In genomic region chr3:52184690-52185089, GRCh38 we compare ENCODE assay signal across 23 cellular contexts. TPM values are rescaled to one million over a fixed set of nuclear protein-coding genes. Genes with fewer than 3 reads are reported as not detected.
A peak's percentile ranks its signal among the peaks of the same experiment; 100 is the strongest.
DNase-seq lines count a peak whose midpoint lies in the region; ATAC-seq and TF ChIP-seq lines count a peak whose summit lies in the region.
"Had no signal": no experiment of that assay in that cellular context is flagged by ENCODE, and none has a peak within 500 bp of the region (broad histone marks: within the 10 kb centered on the region; RNA-seq: fewer than 3 reads in every experiment).

No MANE protein-coding gene starts in this region.

- POLR2A ChIA-PET in activated naive CD8-positive, alpha-beta T cell treated with anti-CD3 and anti-CD28 coated beads, Interleukin-2, amount 10 ng/mL, durations not matched to agents 7 days and 5 days (lab: Charles Lee) = interaction anchor here (1.1 kb wide), 1 partner anchor 15 kb away, joined by 3 read pairs; no protein-coding TSS in a partner anchor

- ATAC-seq in activated naive CD8-positive, alpha-beta T cell treated with anti-CD3 and anti-CD28 coated beads, Interleukin-2, amount 10 ng/mL, durations not matched to agents 7 days and 5 days (ENCODE audit: low read depth) = peak; percentile 34
- ATAC-seq in effector memory CD8-positive, alpha-beta T cell (replicated peaks) = no peak
- ATAC-seq in gastrocnemius medialis = no peak
- ATAC-seq in GM19328 (IDR thresholded peaks at IDR 0.05; ENCODE audit: unreplicated experiment) = no peak
- no peak for ATAC-seq in HG02938 (IDR thresholded peaks at IDR 0.05; ENCODE audit: unreplicated experiment)
- ATAC-seq: CD8-positive, alpha-beta T cell; HCT116 had no signal

- no peak for DNase-seq in activated naive CD8-positive, alpha-beta T cell treated with anti-CD3 and anti-CD28 coated beads, Interleukin-2, amount 10 ng/mL, durations not matched to agents 7 days and 5 days
- no peak for DNase-seq in activated naive CD8-positive, alpha-beta T cell treated with anti-CD3 and anti-CD28 coated beads for 36 hours
- DNase-seq in effector memory CD8-positive, alpha-beta T cell = no peak
- DNase-seq in gastrocnemius medialis = no peak
- DNase-seq in effector CD8-positive, alpha-beta T cell (lab: John Stamatoyannopoulos, UW) = no peak
- DNase-seq: ACHN; C1 segment of cervical spinal cord; CD8-positive, alpha-beta T cell; DMS153; GOT3; KBM-7; MM.1S; NCI-H1048; NCI-H1417 treated with DMSO at 0.1 percent for 48 hours; NCI-H187; NCI-H446 treated with DMSO at 0.1 percent for 48 hours; NCI-H526 treated with DMSO at 0.1 percent for 48 hours; OCI-M1 had no signal

- peak overlapping the region; percentile 74 for H3K27ac ChIP-seq in BLaER1
- peak overlapping the region; percentile 34 to 57 (median 44) for H3K27ac ChIP-seq in gastrocnemius medialis
- H3K27ac ChIP-seq: 22Rv1 had no signal

- H3K4me1 ChIP-seq in BLaER1 = peaks cover 48% of the 10 kb centered on the region
- H3K4me1 ChIP-seq in gastrocnemius medialis = peaks cover 0 to 3% of the 10 kb centered on the region in 2 donors

- H3K9me3 ChIP-seq in BLaER1 (no peaks in the 10 kb centered on the region), gastrocnemius medialis (no peaks in the 10 kb centered on the region)

- no peak overlapping the region for H3K4me3 ChIP-seq in BLaER1
- no peak overlapping the region for H3K4me3 ChIP-seq in gastrocnemius medialis

- in situ Hi-C loops in gastrocnemius medialis (cut with MboI; ENCODE audit: low sequenced_read_pairs in 4 of 4) = no loop called here

- intact Hi-C loops in gastrocnemius medialis (cut with DNase I; ENCODE audit: low total_unique reads) = no loop called here

- no peaks in the 10 kb centered on the region for H3K36me3 ChIP-seq in BLaER1
- H3K36me3 ChIP-seq in gastrocnemius medialis = no peaks in the 10 kb centered on the region

- H3K27me3 ChIP-seq in BLaER1 (no peaks in the 10 kb centered on the region), gastrocnemius medialis (no peaks in the 10 kb centered on the region)

- no peak overlapping the region for H3K27ac Mint-ChIP-seq in activated naive CD8-positive, alpha-beta T cell treated with anti-CD3 and anti-CD28 coated beads, Interleukin-2, amount 10 ng/mL, durations not matched to agents 7 days and 5 days
- H3K27ac Mint-ChIP-seq in activated naive CD8-positive, alpha-beta T cell treated with anti-CD3 and anti-CD28 coated beads for 36 hours = no peak overlapping the region
- H3K27ac Mint-ChIP-seq in effector memory CD8-positive, alpha-beta T cell = peak overlapping the region; percentile 38 to 89
- H3K27ac Mint-ChIP-seq: CD8-positive, alpha-beta T cell had no signal

- no peak overlapping the region for H3K9ac ChIP-seq in BLaER1

- H3K4me1 Mint-ChIP-seq in activated naive CD8-positive, alpha-beta T cell treated with anti-CD3 and anti-CD28 coated beads, Interleukin-2, amount 10 ng/mL, durations not matched to agents 7 days and 5 days = peaks cover 18% of the 10 kb centered on the region
- H3K4me1 Mint-ChIP-seq in activated naive CD8-positive, alpha-beta T cell treated with anti-CD3 and anti-CD28 coated beads for 36 hours = peaks cover 4% of the 10 kb centered on the region
- H3K4me1 Mint-ChIP-seq in effector memory CD8-positive, alpha-beta T cell (ENCODE audit: low read depth in 2 of 2) = peaks cover 6 to 28% of the 10 kb centered on the region in 2 donors

- no peak for TF ChIP-seq CTCF in gastrocnemius medialis (IDR thresholded peaks at IDR 0.05 in 4 of 5, conservative IDR thresholded peaks at IDR 0.05 in 1 of 5)

- H3K9me3 Mint-ChIP-seq in activated naive CD8-positive, alpha-beta T cell treated with anti-CD3 and anti-CD28 coated beads, Interleukin-2, amount 10 ng/mL, durations not matched to agents 7 days and 5 days = no peaks in the 10 kb centered on the region
- no peaks in the 10 kb centered on the region for H3K9me3 Mint-ChIP-seq in activated naive CD8-positive, alpha-beta T cell treated with anti-CD3 and anti-CD28 coated beads for 36 hours
- no peaks in the 10 kb centered on the region for H3K9me3 Mint-ChIP-seq in effector memory CD8-positive, alpha-beta T cell
- H3K9me3 Mint-ChIP-seq: CD8-positive, alpha-beta T cell had no signal

- H3K4me3 Mint-ChIP-seq in activated naive CD8-positive, alpha-beta T cell treated with anti-CD3 and anti-CD28 coated beads, Interleukin-2, amount 10 ng/mL, durations not matched to agents 7 days and 5 days = no peak overlapping the region
- H3K4me3 Mint-ChIP-seq in activated naive CD8-positive, alpha-beta T cell treated with anti-CD3 and anti-CD28 coated beads for 36 hours = no peak overlapping the region
- H3K4me3 Mint-ChIP-seq in effector memory CD8-positive, alpha-beta T cell = no peak overlapping the region
- H3K4me3 Mint-ChIP-seq: CD8-positive, alpha-beta T cell had no signal

- H4K20me1 ChIP-seq in BLaER1 = no peaks in the 10 kb centered on the region

- H3K27me3 Mint-ChIP-seq in activated naive CD8-positive, alpha-beta T cell treated with anti-CD3 and anti-CD28 coated beads, Interleukin-2, amount 10 ng/mL, durations not matched to agents 7 days and 5 days = peaks cover 2% of the 10 kb centered on the region
- H3K27me3 Mint-ChIP-seq in activated naive CD8-positive, alpha-beta T cell treated with anti-CD3 and anti-CD28 coated beads for 36 hours = no peaks in the 10 kb centered on the region
- H3K27me3 Mint-ChIP-seq in effector memory CD8-positive, alpha-beta T cell = no peaks in the 10 kb centered on the region

- H3K36me3 Mint-ChIP-seq in activated naive CD8-positive, alpha-beta T cell treated with anti-CD3 and anti-CD28 coated beads, Interleukin-2, amount 10 ng/mL, durations not matched to agents 7 days and 5 days = no peaks in the 10 kb centered on the region
- no peaks in the 10 kb centered on the region for H3K36me3 Mint-ChIP-seq in activated naive CD8-positive, alpha-beta T cell treated with anti-CD3 and anti-CD28 coated beads for 36 hours
- peaks cover 4% of the 10 kb centered on the region for H3K36me3 Mint-ChIP-seq in effector memory CD8-positive, alpha-beta T cell (ENCODE audit: insufficient read depth)
- H3K36me3 Mint-ChIP-seq: CD8-positive, alpha-beta T cell had no signal

- TF ChIP-seq POLR2A in gastrocnemius medialis (IDR thresholded peaks at IDR 0.05) = no peak

- H3K4me2 ChIP-seq in BLaER1 = peak overlapping the region; percentile 80

RNA-seq across cellular contexts. Expression of gene ALAS1, which starts 13.3 kb away (rescaled TPM):
- 10 to 100 TPM; 46.9 to 50.1 TPM for total RNA-seq in activated naive CD8-positive, alpha-beta T cell treated with anti-CD3 and anti-CD28 coated beads, Interleukin-2, amount 10 ng/mL, durations not matched to agents 7 days and 5 days
- 10 to 100 TPM; 59.4 to 63.0 TPM for total RNA-seq in activated naive CD8-positive, alpha-beta T cell treated with anti-CD3 and anti-CD28 coated beads for 36 hours
- 10 to 100 TPM; 61.0 to 99.8 (median 68.4) TPM for total RNA-seq in gastrocnemius medialis

RNA-seq across cellular contexts. Expression of gene POC1A, which starts 30.5 kb away (rescaled TPM):
- total RNA-seq in activated naive CD8-positive, alpha-beta T cell treated with anti-CD3 and anti-CD28 coated beads, Interleukin-2, amount 10 ng/mL, durations not matched to agents 7 days and 5 days = 10 to 100 TPM; 20.8 to 22.4 TPM
- total RNA-seq in activated naive CD8-positive, alpha-beta T cell treated with anti-CD3 and anti-CD28 coated beads for 36 hours = 10 to 100 TPM; 23.8 to 24.8 TPM
- 1 to 10 TPM in 1 of 4 donors, under 1 TPM in 3; 0.51 to 3.2 (median 0.81) TPM for total RNA-seq in gastrocnemius medialis

RNA-seq across cellular contexts. Expression of gene TLR9, which starts 40.8 kb away (rescaled TPM):
- 1 to 10 TPM; 1.6 to 2.0 TPM for total RNA-seq in activated naive CD8-positive, alpha-beta T cell treated with anti-CD3 and anti-CD28 coated beads, Interleukin-2, amount 10 ng/mL, durations not matched to agents 7 days and 5 days
- total RNA-seq in activated naive CD8-positive, alpha-beta T cell treated with anti-CD3 and anti-CD28 coated beads for 36 hours = 1 to 10 TPM in 1 of 2 experiments, under 1 TPM in 1; 0.85 to 1.4 TPM
- total RNA-seq in gastrocnemius medialis = under 1 TPM in 3 of 4 donors, not detected in 1; 0.07 to 0.41 (median 0.13) TPM

RNA-seq across cellular contexts. Expression of gene TWF2, which starts 54.3 kb away (rescaled TPM):
- 100 to 1,000 TPM; 118 to 122 TPM for total RNA-seq in activated naive CD8-positive, alpha-beta T cell treated with anti-CD3 and anti-CD28 coated beads, Interleukin-2, amount 10 ng/mL, durations not matched to agents 7 days and 5 days
- total RNA-seq in activated naive CD8-positive, alpha-beta T cell treated with anti-CD3 and anti-CD28 coated beads for 36 hours = 100 to 1,000 TPM; 127 to 134 TPM
- 100 to 1,000 TPM in 3 of 4 donors, 10 to 100 TPM in 1; 99.2 to 222 (median 168) TPM for total RNA-seq in gastrocnemius medialis

Comparison
In these comparisons a context has a peak if more than half of its experiments do, and no peak if none do; other contexts are left out.
1. H3K27ac Mint-ChIP-seq: peak in effector memory CD8-positive, alpha-beta T cell (2 of 2); none in activated naive CD8-positive, alpha-beta T cell treated with anti-CD3 and anti-CD28 coated beads, Interleukin-2, amount 10 ng/mL, durations not matched to agents 7 days and 5 days (single experiment) and activated naive CD8-positive, alpha-beta T cell treated with anti-CD3 and anti-CD28 coated beads for 36 hours (single experiment).
2. RNA of gene POC1A, which starts 30.5 kb away (total RNA-seq): 23.8 to 24.8 TPM in activated naive CD8-positive, alpha-beta T cell treated with anti-CD3 and anti-CD28 coated beads for 36 hours and 20.8 to 22.4 TPM in activated naive CD8-positive, alpha-beta T cell treated with anti-CD3 and anti-CD28 coated beads, Interleukin-2, amount 10 ng/mL, durations not matched to agents 7 days and 5 days; 0.51 to 3.2 TPM in gastrocnemius medialis; every median in the first group is over 4 times any median in the second.